8 cellular contexts compared by ENCODE assay signal in genomic region chr6:6008114-6008647, GRCh38. TPM values are rescaled to one million over a fixed set of nuclear protein-coding genes. Genes with fewer than 3 reads are reported as not detected.
A peak's percentile ranks its signal among the peaks of the same experiment; 100 is the strongest.
DNase-seq lines count a peak whose midpoint lies in the region; ATAC-seq and TF ChIP-seq lines count a peak whose summit lies in the region.

No MANE protein-coding gene starts in this region.

- no peak for DNase-seq in activated T-cell treated with anti-CD3 and anti-CD28 coated beads, Interleukin-2, amount 50 U/mL, for 72 hours
- DNase-seq in activated T-cell treated with anti-CD3 and anti-CD28 coated beads, Interleukin-2, amount 50 U/mL, for 48 hours: no peak
- DNase-seq in fibroblast of pulmonary artery (ENCODE audit: low read depth) (no peak), GM20000 (ENCODE audit: low spot score) (no peak), middle frontal gyrus (ENCODE audit: extremely low spot score, low spot score) (no peak)
- DNase-seq in activated CD4-positive, CD25-positive, alpha-beta regulatory T cell treated with anti-CD3 and anti-CD28 coated beads, Interleukin-2, amount 50 U/mL, for 72 hours: no peak

- H2AFZ ChIP-seq in OCI-LY3 (ENCODE audit: low read depth, low read length): peak overlapping the region; percentile 66

- TF ChIP-seq CTCF in OCI-LY3 (IDR thresholded peaks at IDR 0.05; ENCODE audit: low read depth, low read length) (no peak), fibroblast of pulmonary artery (IDR thresholded peaks at IDR 0.05; ENCODE audit: low read length, missing control alignments) (no peak), GM20000 (IDR thresholded peaks at IDR 0.05; ENCODE audit: extremely low read depth, missing control alignments) (no peak)

- peak overlapping the region; percentile 75 for H3K9ac ChIP-seq in OCI-LY3 (ENCODE audit: low read length)

- no peaks in the 10 kb centered on the region for H3K9me3 ChIP-seq in OCI-LY3 (ENCODE audit: insufficient read depth, low read length)

- H3K27ac Mint-ChIP-seq in activated T-cell treated with anti-CD3 and anti-CD28 coated beads, Interleukin-2, amount 50 U/mL, for 72 hours: peak overlapping the region; percentile 28
- peak overlapping the region; percentile 55 for H3K27ac Mint-ChIP-seq in stimulated activated memory B cell treated with anti-CD40 and anti-IgM and Interleukin-4, amounts not matched to agents 10 μg/mL and 1 μg/mL and 100 μg/mL, for 72 hours

- peak in 1 of 2 donors; percentile 31 for ATAC-seq in activated T-cell treated with anti-CD3 and anti-CD28 coated beads, Interleukin-2, amount 50 U/mL, for 72 hours (replicated peaks in 1 of 2)
- peak; percentile 25 for ATAC-seq in stimulated activated memory B cell treated with anti-CD40 and anti-IgM and Interleukin-4, amounts not matched to agents 10 μg/mL and 1 μg/mL and 100 μg/mL, for 72 hours

- peak overlapping the region; percentile 100 for H3K4me2 ChIP-seq in OCI-LY3 (ENCODE audit: low read length)

- no peaks in the 10 kb centered on the region for H4K20me1 ChIP-seq in OCI-LY3 (ENCODE audit: insufficient read depth, low read length)

- peak overlapping the region; percentile 68 for H3K27ac ChIP-seq in OCI-LY3 (ENCODE audit: low read length)

- H3K4me3 Mint-ChIP-seq in activated T-cell treated with anti-CD3 and anti-CD28 coated beads, Interleukin-2, amount 50 U/mL, for 72 hours: peak overlapping the region; percentile 86
- H3K4me3 Mint-ChIP-seq in stimulated activated memory B cell treated with anti-CD40 and anti-IgM and Interleukin-4, amounts not matched to agents 10 μg/mL and 1 μg/mL and 100 μg/mL, for 72 hours: peak overlapping the region; percentile 70

- peaks cover 67% of the 10 kb centered on the region for H3K27me3 Mint-ChIP-seq in activated T-cell treated with anti-CD3 and anti-CD28 coated beads, Interleukin-2, amount 50 U/mL, for 72 hours (ENCODE audit: low read depth)
- peaks cover 77% of the 10 kb centered on the region for H3K27me3 Mint-ChIP-seq in stimulated activated memory B cell treated with anti-CD40 and anti-IgM and Interleukin-4, amounts not matched to agents 10 μg/mL and 1 μg/mL and 100 μg/mL, for 72 hours

- H3K36me3 Mint-ChIP-seq in activated T-cell treated with anti-CD3 and anti-CD28 coated beads, Interleukin-2, amount 50 U/mL, for 72 hours (ENCODE audit: insufficient read depth in 2 of 2): peaks cover 7 to 12% of the 10 kb centered on the region in 2 donors
- H3K36me3 Mint-ChIP-seq in stimulated activated memory B cell treated with anti-CD40 and anti-IgM and Interleukin-4, amounts not matched to agents 10 μg/mL and 1 μg/mL and 100 μg/mL, for 72 hours: peaks cover 13% of the 10 kb centered on the region

- H3K36me3 ChIP-seq in OCI-LY3 (replicated peaks; ENCODE audit: low read depth, low read length): no peaks in the 10 kb centered on the region

- H3K4me1 Mint-ChIP-seq in activated T-cell treated with anti-CD3 and anti-CD28 coated beads, Interleukin-2, amount 50 U/mL, for 72 hours (ENCODE audit: low read depth): peaks cover 54% of the 10 kb centered on the region
- H3K4me1 Mint-ChIP-seq in stimulated activated memory B cell treated with anti-CD40 and anti-IgM and Interleukin-4, amounts not matched to agents 10 μg/mL and 1 μg/mL and 100 μg/mL, for 72 hours: peaks cover 45% of the 10 kb centered on the region

- H3K9me3 Mint-ChIP-seq in activated T-cell treated with anti-CD3 and anti-CD28 coated beads, Interleukin-2, amount 50 U/mL, for 72 hours: no peaks in the 10 kb centered on the region
- peaks cover 14% of the 10 kb centered on the region for H3K9me3 Mint-ChIP-seq in stimulated activated memory B cell treated with anti-CD40 and anti-IgM and Interleukin-4, amounts not matched to agents 10 μg/mL and 1 μg/mL and 100 μg/mL, for 72 hours

- 0 out of 2 replicates have a peak, but pooled peaks cover 3% of the 10 kb centered on the region for H3K27me3 ChIP-seq in OCI-LY3 (ENCODE audit: low read depth, low read length)

- H3K79me2 ChIP-seq in OCI-LY3 (ENCODE audit: low read length): peaks cover 3% of the 10 kb centered on the region; the same call in 1 of the 2 replicates

- H3K4me3 ChIP-seq in OCI-LY3 (ENCODE audit: low read length) (peak overlapping the region; percentile 95), fibroblast of pulmonary artery (replicated peaks; ENCODE audit: low read depth, low read length) (peak overlapping the region; percentile 31)

- H3K4me1 ChIP-seq in OCI-LY3 (ENCODE audit: low read length): peaks cover 19% of the 10 kb centered on the region

RNA-seq across cellular contexts. Expression of gene NRN1, which starts 1.5 kb away (rescaled TPM):
- 1 to 10 TPM; 2.5 to 3.3 TPM for total RNA-seq in activated T-cell treated with anti-CD3 and anti-CD28 coated beads, Interleukin-2, amount 50 U/mL, for 72 hours
